13 cellular contexts compared by ENCODE assay signal in genomic region chr10:84654671-84655070, GRCh38.
DNase-seq lines count a peak whose midpoint lies in the region; ATAC-seq, FAIRE-seq and TF ChIP-seq lines count a peak whose summit lies in the region.
"Had no signal": no experiment of that assay in that cellular context is flagged by ENCODE, and none has a peak within 500 bp of the region (broad histone marks: within the 10 kb centered on the region; RNA-seq: fewer than 3 reads in every experiment).

No MANE protein-coding gene starts in this region.

- no peaks in the 10 kb centered on the region for H3K79me2 ChIP-seq in GM12878 (ENCODE audit: control insufficient read depth, insufficient read depth, low read length)

- no peaks in the 10 kb centered on the region for H3K4me1 ChIP-seq in GM12878 (ENCODE audit: control insufficient read depth, insufficient read depth, low read length)
- H3K4me1 ChIP-seq: vagina had no signal

- H3K27me3 ChIP-seq in GM12878 (replicated peaks in 1 of 2; ENCODE audit: control insufficient read depth in 2 of 2, insufficient read depth in 2 of 2, low read length in 1 of 2) = no peaks in the 10 kb centered on the region
- H3K27me3 ChIP-seq: vagina had no signal

- peak; percentile 2 for DNase-seq in GM12878 (ENCODE audit: low read depth, low spot score)
- no peak for DNase-seq in Ammon's horn (ENCODE audit: low spot score)
- no peak for DNase-seq in activated CD4-positive, alpha-beta T cell treated with anti-CD3 and anti-CD28 coated beads for 48 hours
- no peak for DNase-seq in Kasumi-1 (lab: John Stamatoyannopoulos, UW)
- DNase-seq: activated CD4-positive, alpha-beta T cell treated with anti-CD3 and anti-CD28 coated beads, Interleukin-2, amount 50 U/mL, for 48 hours; activated naive CD4-positive, alpha-beta T cell; kidney had no signal

- TF ChIP-seq EP300 in GM12878 (IDR thresholded peaks at IDR 0.05; ENCODE audit: borderline replicate concordance in 1 of 2, control insufficient read depth in 1 of 2, low read depth in 2 of 2, low read length in 2 of 2) = no peak

- ATAC-seq in GM18858 (IDR thresholded peaks at IDR 0.05; ENCODE audit: unreplicated experiment) (peak; percentile 68), GM21367 (IDR thresholded peaks at IDR 0.05; ENCODE audit: unreplicated experiment) (peak; percentile 76), HG03175 (IDR thresholded peaks at IDR 0.05; ENCODE audit: unreplicated experiment) (peak; percentile 82), GM12878 (no peak)
- ATAC-seq: natural killer cell treated with Interleukin-12 subunit alpha and Interleukin-12 subunit beta and Interleukin-15 and Interleukin-18, amount 100 ng/mL, for 72 hours had no signal

- in situ Hi-C loops in GM12878 (cut with MboI) = no loop called here

- SMC1A ChIA-PET in GM12878 (lab: Charles Lee; ENCODE audit: uncharacterized antibody, unreplicated experiment) = no interaction called here

- H2AFZ ChIP-seq in GM12878 (ENCODE audit: control insufficient read depth, low read depth, low read length) = no peak overlapping the region

- no peak for TF ChIP-seq POLR2A in GM12878 (IDR thresholded peaks at IDR 0.05; ENCODE audit: low read depth, low read length)

- no peak overlapping the region for H3K4me3 ChIP-seq in GM12878
- H3K4me3 ChIP-seq: skin epidermis, vagina had no signal

- H3K27ac ChIP-seq in GM12878 (ENCODE audit: control insufficient read depth, insufficient read depth) = no peak overlapping the region
- H3K27ac ChIP-seq: skin epidermis, vagina had no signal

- H4K20me1 ChIP-seq in GM12878 (ENCODE audit: control insufficient read depth, insufficient read depth) = no peaks in the 10 kb centered on the region

- no peak overlapping the region for H3K4me2 ChIP-seq in GM12878 (ENCODE audit: control insufficient read depth, insufficient read depth)

- no peak for TF ChIP-seq RAD21 in GM12878 (IDR thresholded peaks at IDR 0.05; ENCODE audit: insufficient read depth, low read depth, low read length)

- intact Hi-C loops in GM12878 (cut with micrococcal nuclease; ENCODE audit: unreplicated experiment) = no loop called here

- H3K9ac ChIP-seq in GM12878 (ENCODE audit: control insufficient read depth, insufficient read depth, low read length) = no peak overlapping the region

- FAIRE-seq in GM12878 (lab: Jason Lieb, UNC) = no peak
- FAIRE-seq: kidney had no signal

- H3K9me3 ChIP-seq in GM12878 (replicated peaks; ENCODE audit: control insufficient read depth, insufficient read depth, low read length) = no peaks in the 10 kb centered on the region
- H3K9me3 ChIP-seq: vagina had no signal

- 0% methylated on average over 2 of the region's 2 CpGs for WGBS in GM12878 (ENCODE audit: insufficient coverage, insufficient replicate concordance, low lambda C conversion rate, missing lambda C conversion rate)

- BruUV-seq in GM12878 (replicated peaks; lab: Mats Ljungman, UMichigan) = no TSS peak

- no peak for TF ChIP-seq CTCF in GM12878 (IDR thresholded peaks at IDR 0.05 in 2 of 3, conservative IDR thresholded peaks at IDR 0.05 in 1 of 3; ENCODE audit: control insufficient read depth in 2 of 3, extremely low read depth in 1 of 3, insufficient read depth in 1 of 3, low read depth in 3 of 3, low read length in 3 of 3)

- H3K36me3 ChIP-seq in GM12878 (ENCODE audit: control insufficient read depth in 2 of 2, insufficient read depth in 2 of 2, low read length in 1 of 2) = no peaks in the 10 kb centered on the region
- H3K36me3 ChIP-seq: vagina had no signal

- POLR2A ChIA-PET in GM12878 (lab: Charles Lee) = no interaction called here

- RAD21 ChIA-PET in GM12878 (lab: Charles Lee; ENCODE audit: unreplicated experiment) = no interaction called here

- CTCF ChIA-PET in GM12878 (lab: Yijun Ruan, JAX) = interaction anchor here (1.2 kb wide), 3 partner anchors 10 to 114 kb away, joined by 3 to 5 read pairs (median 3); no protein-coding TSS in a partner anchor

TF ChIP-seq in GM12878, 131 proteins besides CTCF, POLR2A, EP300 and RAD21:
- TF ChIP-seq ZNF384 (IDR thresholded peaks at IDR 0.05; ENCODE audit: borderline replicate concordance, low read depth, low read length) (peak; percentile 39; the same call in 1 of the 2 replicates), ZBTB40 (IDR thresholded peaks at IDR 0.05; ENCODE audit: borderline replicate concordance) (no peak), BHLHE40 (IDR thresholded peaks at IDR 0.05; ENCODE audit: borderline replicate concordance in 1 of 2, low read depth in 2 of 2, low read length in 1 of 2) (0 out of 4 replicates have a peak, but pooled peaks of 1 of the 2 experiments have one; percentile 8)
